6 cellular contexts compared by ENCODE assay signal in the genomic region with DNA sequence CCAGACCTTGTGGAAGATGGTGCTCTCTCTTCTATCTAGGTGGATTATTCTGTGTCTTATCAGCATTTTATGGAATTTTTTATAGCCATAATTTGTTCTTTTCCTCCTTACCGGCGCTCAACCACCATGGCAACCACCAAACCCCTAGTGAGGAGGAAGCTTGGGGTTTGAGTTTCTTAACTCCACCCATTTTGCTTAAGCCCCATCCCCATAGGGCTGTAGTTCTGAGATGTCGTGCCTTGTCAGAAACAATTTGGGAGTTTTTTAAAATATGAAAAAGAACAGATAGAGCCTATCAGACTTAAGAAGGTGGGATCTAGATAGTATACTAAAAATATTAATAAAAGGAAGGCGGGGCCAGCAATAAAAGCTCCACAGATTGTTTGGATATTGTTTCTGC. TPM values are rescaled to one million over a fixed set of nuclear protein-coding genes. Genes with fewer than 3 reads are reported as not detected.
DNase-seq lines count a peak whose midpoint lies in the region; TF ChIP-seq lines count a peak whose summit lies in the region.

No MANE protein-coding gene starts in this region.

- WGBS in prostate gland = 0% methylated on average over 4 of the region's 4 CpGs

- no peaks in the 10 kb centered on the region for H3K27me3 ChIP-seq in CD4-positive, alpha-beta memory T cell (ENCODE audit: insufficient read depth, low read length)
- H3K27me3 ChIP-seq in prostate gland (replicated peaks; ENCODE audit: insufficient read depth) = no peaks in the 10 kb centered on the region

- TF ChIP-seq CTCF in prostate gland (IDR thresholded peaks at IDR 0.05) = no peak

- peaks cover 47% of the 10 kb centered on the region for H3K4me1 ChIP-seq in CD4-positive, alpha-beta memory T cell (ENCODE audit: insufficient read depth, low read length)
- peaks cover 23% of the 10 kb centered on the region for H3K4me1 ChIP-seq in prostate gland (replicated peaks)

- H3K27ac ChIP-seq in CD4-positive, alpha-beta memory T cell (ENCODE audit: low read depth, low read length) = peak overlapping the region; percentile 92
- peak overlapping the region; percentile 99 to 100 for H3K27ac ChIP-seq in prostate gland

- H3K4me1 Mint-ChIP-seq in CD4-positive, alpha-beta memory T cell = peaks cover 27 to 82% (median 40%) of the 10 kb centered on the region in 4 donors

- H3K9me3 Mint-ChIP-seq in CD4-positive, alpha-beta memory T cell = peaks cover 0 to 17% (median 0%) of the 10 kb centered on the region in 8 donors

- H3K4me3 ChIP-seq in CD4-positive, alpha-beta memory T cell (ENCODE audit: low read length in 2 of 2) = peak overlapping the region; percentile 59 to 95
- H3K4me3 ChIP-seq in prostate gland = peak overlapping the region; percentile 66 to 84

- no peaks in the 10 kb centered on the region for H3K9me3 ChIP-seq in CD4-positive, alpha-beta memory T cell (ENCODE audit: control insufficient read depth in 1 of 2, low read length in 2 of 2)
- no peaks in the 10 kb centered on the region for H3K9me3 ChIP-seq in prostate gland

- peak; percentile 52 to 72 (median 55) for DNase-seq in CD4-positive, alpha-beta memory T cell
- DNase-seq in NCI-H146 (lab: John Stamatoyannopoulos, UW) = peak; percentile 25
- DNase-seq in dedifferentiated amniotic fluid mesenchymal stem cell (ENCODE audit: extremely low spot score) = peak; percentile 30
- DNase-seq in prostate gland (ENCODE audit: low spot score) = no peak
- no peak for DNase-seq in HuH-7.5 (ENCODE audit: low spot score)
- DNase-seq in activated effector memory CD4-positive, alpha-beta T cell treated with anti-CD3 and anti-CD28 coated beads, Interleukin-2, amount 50 U/mL, for 16 hours = no peak

- POLR2A ChIA-PET in CD4-positive, alpha-beta memory T cell (lab: Charles Lee; ENCODE audit: partially characterized antibody) = interaction anchor here (0.9 to 24.6 kb wide), 14 partner anchors 5 to 781 kb away, joined by 3 to 698 read pairs (median 100); a partner anchor contains a TSS

- no peaks in the 10 kb centered on the region for H3K27me3 Mint-ChIP-seq in CD4-positive, alpha-beta memory T cell

- CTCF ChIA-PET in CD4-positive, alpha-beta memory T cell (lab: Charles Lee; ENCODE audit: partially characterized antibody) = interaction anchor here (0.7 to 22.2 kb wide), 6 partner anchors 11 to 136 kb away, joined by 3 to 631 read pairs (median 114); a partner anchor contains a TSS

- peak overlapping the region; percentile 99 to 100 (median 100) for H3K27ac Mint-ChIP-seq in CD4-positive, alpha-beta memory T cell

- peaks cover 60 to 92% of the 10 kb centered on the region in 2 donors for H3K36me3 Mint-ChIP-seq in CD4-positive, alpha-beta memory T cell

- intact Hi-C loops in CD4-positive, alpha-beta memory T cell (cut with micrococcal nuclease) = loop anchor here (1.0 to 5.0 kb wide), 3 partner anchors 10 to 1263 kb away; a partner anchor contains a TSS
- intact Hi-C loops in prostate gland (cut with DNase I) = loop anchor here (5.0 to 10.0 kb wide), 3 partner anchors 441 to 1352 kb away; a partner anchor contains a TSS

- no peak for TF ChIP-seq POLR2A in prostate gland (IDR thresholded peaks at IDR 0.05)

- H3K36me3 ChIP-seq in CD4-positive, alpha-beta memory T cell (ENCODE audit: insufficient read depth, low read length) = peaks cover 47% of the 10 kb centered on the region
- H3K36me3 ChIP-seq in prostate gland = peaks cover 20 to 51% of the 10 kb centered on the region in 2 donors

- H3K4me3 Mint-ChIP-seq in CD4-positive, alpha-beta memory T cell = peak overlapping the region; percentile 91 to 99 (median 95)

RNA-seq across cellular contexts. Expression of a gene that starts 5.5 kb away (rescaled TPM):
- 100 to 1,000 TPM; 375 to 378 TPM for total RNA-seq in CD4-positive, alpha-beta memory T cell
- polyA plus RNA-seq in CD4-positive, alpha-beta memory T cell = 10 to 100 TPM; 13.7 to 87.8 TPM
- total RNA-seq in prostate gland = 100 to 1,000 TPM; 153 to 252 TPM

RNA-seq across cellular contexts. Expression of a gene that starts 21.0 kb away (rescaled TPM):
- total RNA-seq in CD4-positive, alpha-beta memory T cell = 10 to 100 TPM in 1 of 2 experiments, 1 to 10 TPM in 1; 8.5 to 10.2 TPM
- 10 to 100 TPM in 1 of 2 donors, 1 to 10 TPM in 1; 8.1 to 26.0 TPM for polyA plus RNA-seq in CD4-positive, alpha-beta memory T cell
- 10 to 100 TPM in 1 of 2 donors, 1 to 10 TPM in 1; 9.6 to 26.1 TPM for total RNA-seq in prostate gland

RNA-seq across cellular contexts. Expression of a gene that starts 33.1 kb away (rescaled TPM):
- 1 to 10 TPM; 7.9 to 8.1 TPM for total RNA-seq in CD4-positive, alpha-beta memory T cell
- 10 to 100 TPM in 1 of 2 donors, 1 to 10 TPM in 1; 7.6 to 15.5 TPM for polyA plus RNA-seq in CD4-positive, alpha-beta memory T cell
- 10 to 100 TPM in 1 of 2 donors, 1 to 10 TPM in 1; 7.3 to 15.2 TPM for total RNA-seq in prostate gland

RNA-seq across cellular contexts. Expression of a gene that starts 35.5 kb away (rescaled TPM):
- 1 to 10 TPM in 1 of 2 experiments, under 1 TPM in 1; 0.69 to 1.4 TPM for total RNA-seq in CD4-positive, alpha-beta memory T cell
- polyA plus RNA-seq in CD4-positive, alpha-beta memory T cell = 1 to 10 TPM in 1 of 2 donors, not detected in 1; 1.8 TPM
- total RNA-seq in prostate gland = 10 to 100 TPM in 1 of 2 donors, 1 to 10 TPM in 1; 7.2 to 14.6 TPM

Comparison
In these comparisons a context has a peak if more than half of its experiments do, and no peak if none do; other contexts are left out.
1. DNase-seq: peak in CD4-positive, alpha-beta memory T cell (5 of 5), NCI-H146 (single experiment) and dedifferentiated amniotic fluid mesenchymal stem cell (single experiment); none in prostate gland (single experiment), HuH-7.5 (single experiment) and activated effector memory CD4-positive, alpha-beta T cell treated with anti-CD3 and anti-CD28 coated beads, Interleukin-2, amount 50 U/mL, for 16 hours (single experiment).